In genomic region chr22:38733329-38734202, GRCh38 we compare ENCODE assay signal across 8 cellular contexts. TPM values are rescaled to one million over a fixed set of nuclear protein-coding genes. Genes with fewer than 3 reads are reported as not detected.
DNase-seq lines count a peak whose midpoint lies in the region; ATAC-seq, FAIRE-seq and TF ChIP-seq lines count a peak whose summit lies in the region.

No MANE protein-coding gene starts in this region.

- DNase-seq in CD8-positive, alpha-beta T cell: peak in 5 of 7 experiments; percentile 56 to 84 (median 66)
- DNase-seq in HTR-8/SVneo (ENCODE audit: insufficient read length, low spot score): peak; percentile 35
- DNase-seq in cardiac fibroblast (ENCODE audit: low read depth in 2 of 2): peak; percentile 32 to 36
- DNase-seq in left colon: peak; percentile 72 to 81
- DNase-seq in foreskin melanocyte: no peak

- no peaks in the 10 kb centered on the region for H3K9me3 ChIP-seq in CD8-positive, alpha-beta T cell (ENCODE audit: low read length)

- peaks cover 52% of the 10 kb centered on the region for H3K4me1 ChIP-seq in CD8-positive, alpha-beta T cell (ENCODE audit: insufficient read depth, low read length)

- no peaks in the 10 kb centered on the region for H3K27me3 ChIP-seq in CD8-positive, alpha-beta T cell (ENCODE audit: insufficient read depth, low read length)

- H3K27ac ChIP-seq in CD8-positive, alpha-beta T cell (ENCODE audit: low read depth, low read length): no peak overlapping the region

- no peaks in the 10 kb centered on the region for H3K27me3 Mint-ChIP-seq in CD8-positive, alpha-beta T cell (ENCODE audit: low read depth)
- no peaks in the 10 kb centered on the region for H3K27me3 Mint-ChIP-seq in T-helper 1 cell treated with Interleukin-12 subunit alpha and Interleukin-12 subunit beta and Interleukin-4 antibody, amounts not matched to agents 30 μg/mL and 1 μg/mL, for 36 hours (ENCODE audit: low read depth)
- no peaks in the 10 kb centered on the region for H3K27me3 Mint-ChIP-seq in stimulated activated memory B cell treated with anti-CD40 and anti-IgM and Interleukin-4, amounts not matched to agents 10 μg/mL and 1 μg/mL and 100 μg/mL, for 72 hours

- no peak overlapping the region for H3K4me3 ChIP-seq in CD8-positive, alpha-beta T cell (ENCODE audit: low read depth, low read length)
- H3K4me3 ChIP-seq in cardiac fibroblast (replicated peaks in 1 of 2; ENCODE audit: low read depth in 2 of 2, low read length in 2 of 2): no peak overlapping the region

- H3K27ac Mint-ChIP-seq in CD8-positive, alpha-beta T cell: peak overlapping the region; percentile 75
- H3K27ac Mint-ChIP-seq in T-helper 1 cell treated with Interleukin-12 subunit alpha and Interleukin-12 subunit beta and Interleukin-4 antibody, amounts not matched to agents 30 μg/mL and 1 μg/mL, for 36 hours: peak overlapping the region; percentile 78
- H3K27ac Mint-ChIP-seq in stimulated activated memory B cell treated with anti-CD40 and anti-IgM and Interleukin-4, amounts not matched to agents 10 μg/mL and 1 μg/mL and 100 μg/mL, for 72 hours: peak overlapping the region; percentile 72

- no peaks in the 10 kb centered on the region for H3K9me3 Mint-ChIP-seq in CD8-positive, alpha-beta T cell
- H3K9me3 Mint-ChIP-seq in T-helper 1 cell treated with Interleukin-12 subunit alpha and Interleukin-12 subunit beta and Interleukin-4 antibody, amounts not matched to agents 30 μg/mL and 1 μg/mL, for 36 hours: no peaks in the 10 kb centered on the region
- H3K9me3 Mint-ChIP-seq in stimulated activated memory B cell treated with anti-CD40 and anti-IgM and Interleukin-4, amounts not matched to agents 10 μg/mL and 1 μg/mL and 100 μg/mL, for 72 hours: no peaks in the 10 kb centered on the region

- ATAC-seq in CD8-positive, alpha-beta T cell: peak; percentile 64
- ATAC-seq in left colon: peak; percentile 77
- ATAC-seq in stimulated activated memory B cell treated with anti-CD40 and anti-IgM and Interleukin-4, amounts not matched to agents 10 μg/mL and 1 μg/mL and 100 μg/mL, for 72 hours: peak; percentile 67
- no peak for ATAC-seq in GM21723 (IDR thresholded peaks at IDR 0.05; ENCODE audit: unreplicated experiment)

- peaks cover 85% of the 10 kb centered on the region for H3K36me3 Mint-ChIP-seq in CD8-positive, alpha-beta T cell
- H3K36me3 Mint-ChIP-seq in T-helper 1 cell treated with Interleukin-12 subunit alpha and Interleukin-12 subunit beta and Interleukin-4 antibody, amounts not matched to agents 30 μg/mL and 1 μg/mL, for 36 hours (ENCODE audit: low read depth): peaks cover 63% of the 10 kb centered on the region
- peaks cover 68% of the 10 kb centered on the region for H3K36me3 Mint-ChIP-seq in stimulated activated memory B cell treated with anti-CD40 and anti-IgM and Interleukin-4, amounts not matched to agents 10 μg/mL and 1 μg/mL and 100 μg/mL, for 72 hours

- peaks cover 58% of the 10 kb centered on the region for H3K4me1 Mint-ChIP-seq in CD8-positive, alpha-beta T cell (ENCODE audit: low read depth)
- peaks cover 35% of the 10 kb centered on the region for H3K4me1 Mint-ChIP-seq in T-helper 1 cell treated with Interleukin-12 subunit alpha and Interleukin-12 subunit beta and Interleukin-4 antibody, amounts not matched to agents 30 μg/mL and 1 μg/mL, for 36 hours (ENCODE audit: low read depth)
- H3K4me1 Mint-ChIP-seq in stimulated activated memory B cell treated with anti-CD40 and anti-IgM and Interleukin-4, amounts not matched to agents 10 μg/mL and 1 μg/mL and 100 μg/mL, for 72 hours: peaks cover 55% of the 10 kb centered on the region

- CTCF ChIA-PET in CD8-positive, alpha-beta T cell (lab: Charles Lee): interaction anchor here (0.7 to 14.0 kb wide), 17 partner anchors 9 to 136 kb away, joined by 3 to 125 read pairs (median 9); partner anchors contain the start of genes GTPBP1 and SUN2

- peaks cover 59% of the 10 kb centered on the region for H3K36me3 ChIP-seq in CD8-positive, alpha-beta T cell (ENCODE audit: insufficient read depth, low read length)

- H3K4me3 Mint-ChIP-seq in CD8-positive, alpha-beta T cell: no peak overlapping the region
- no peak overlapping the region for H3K4me3 Mint-ChIP-seq in T-helper 1 cell treated with Interleukin-12 subunit alpha and Interleukin-12 subunit beta and Interleukin-4 antibody, amounts not matched to agents 30 μg/mL and 1 μg/mL, for 36 hours
- no peak overlapping the region for H3K4me3 Mint-ChIP-seq in stimulated activated memory B cell treated with anti-CD40 and anti-IgM and Interleukin-4, amounts not matched to agents 10 μg/mL and 1 μg/mL and 100 μg/mL, for 72 hours

- POLR2A ChIA-PET in CD8-positive, alpha-beta T cell (lab: Charles Lee): interaction anchor here (0.6 to 16.0 kb wide), 15 partner anchors 8 to 756 kb away, joined by 3 to 589 read pairs (median 11); partner anchors contain the start of genes GTPBP1, NPTXR, SUN2 and TOMM22

- FAIRE-seq in HTR-8/SVneo (lab: Jason Lieb, UNC): no peak

- intact Hi-C loops in CD8-positive, alpha-beta T cell (cut with DNase I, micrococcal nuclease): loop anchor here (1.0 to 2.0 kb wide), 4 partner anchors 25 to 110 kb away; no protein-coding TSS in a partner anchor
- intact Hi-C loops in left colon (cut with DNase I, micrococcal nuclease): no loop called here

- peak; percentile 83 for TF ChIP-seq CTCF in CD8-positive, alpha-beta T cell (IDR thresholded peaks at IDR 0.05)
- TF ChIP-seq CTCF in cardiac fibroblast (IDR thresholded peaks at IDR 0.05; ENCODE audit: low read depth, low read length): peak; percentile 78

RNA-seq across cellular contexts. Expression of gene SUN2, which starts 22.2 kb away (rescaled TPM):
- total RNA-seq in CD8-positive, alpha-beta T cell: 100 to 1,000 TPM; 431 to 454 TPM
- 100 to 1,000 TPM; 143 to 148 TPM for total RNA-seq in left colon

RNA-seq across cellular contexts. Expression of gene GTPBP1, which starts 27.8 kb away (rescaled TPM):
- total RNA-seq in CD8-positive, alpha-beta T cell: 100 to 1,000 TPM; 341 to 346 TPM
- total RNA-seq in left colon: 10 to 100 TPM; 66.6 to 72.6 TPM

RNA-seq across cellular contexts. Expression of gene JOSD1, which starts 32.8 kb away (rescaled TPM):
- total RNA-seq in CD8-positive, alpha-beta T cell: 100 to 1,000 TPM; 364 to 375 TPM
- 100 to 1,000 TPM in 1 of 2 donors, 10 to 100 TPM in 1; 93.1 to 144 TPM for total RNA-seq in left colon

RNA-seq across cellular contexts. Expression of gene TOMM22, which starts 51.8 kb away (rescaled TPM):
- 10 to 100 TPM; 75.2 to 75.4 TPM for total RNA-seq in CD8-positive, alpha-beta T cell
- total RNA-seq in left colon: 10 to 100 TPM; 85.0 to 98.7 TPM

Comparison
In these comparisons a context has a peak if more than half of its experiments do, and no peak if none do; other contexts are left out.
1. RNA of gene GTPBP1, which starts 27.8 kb away (total RNA-seq): 341 to 346 TPM in CD8-positive, alpha-beta T cell; 66.6 to 72.6 TPM in left colon; every median in the first group is over 4 times any median in the second.
2. intact Hi-C loops: an anchor here in CD8-positive, alpha-beta T cell (1.0 to 2.0 kb wide); none called in left colon.
3. Peak in every context shown above with its lines, with median percentiles within 50 percentile points of each other: H3K27ac Mint-ChIP-seq.